Comparison of ENCODE assay signal across 1 cellular context in the genomic region with DNA sequence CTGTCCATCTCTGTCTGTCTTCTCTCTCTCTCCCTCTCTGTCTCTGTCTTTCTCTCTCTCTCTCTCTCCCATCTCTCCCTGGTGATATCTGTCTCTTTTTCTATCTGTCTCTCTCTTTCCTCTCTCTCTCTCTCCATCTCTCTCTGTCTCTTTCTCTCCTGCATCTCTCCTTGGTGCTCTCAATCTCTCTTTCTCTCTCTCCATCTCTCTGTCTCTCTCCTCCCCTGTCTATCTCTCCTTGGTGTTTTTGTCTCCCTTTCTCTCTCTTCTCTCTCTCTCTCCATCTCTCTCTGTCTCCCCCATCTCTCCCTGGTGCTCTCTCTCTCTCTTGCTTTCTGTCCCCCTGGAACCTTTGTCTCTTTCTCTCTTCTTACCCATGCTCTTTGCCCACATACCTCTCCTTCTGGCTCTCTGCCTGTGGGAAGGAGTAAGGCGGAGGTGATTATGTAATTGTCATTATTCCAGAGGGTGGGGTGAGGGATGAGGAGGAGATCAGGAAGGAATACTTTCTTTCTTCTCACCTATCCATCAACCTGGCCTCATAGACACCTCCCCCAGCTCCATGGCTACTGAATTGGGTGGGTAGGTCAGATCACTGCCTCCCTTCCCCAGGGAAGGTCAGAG.
TF ChIP-seq lines count a peak whose summit lies in the region.

No MANE protein-coding gene starts in this region.

TF ChIP-seq in HEK293, 187 proteins besides CTCF, POLR2A, EP300 and RAD21 (continued from another document):
- peak; percentile 64; the same call in 1 of the 2 replicates for TF ChIP-seq EGR2 (tag by site-specific recombination; IDR thresholded peaks at IDR 0.05; ENCODE audit: low read depth)
- TF ChIP-seq ZSCAN23 (tag by site-specific recombination; IDR thresholded peaks at IDR 0.05), result no peak
- TF ChIP-seq, protein P1, sequence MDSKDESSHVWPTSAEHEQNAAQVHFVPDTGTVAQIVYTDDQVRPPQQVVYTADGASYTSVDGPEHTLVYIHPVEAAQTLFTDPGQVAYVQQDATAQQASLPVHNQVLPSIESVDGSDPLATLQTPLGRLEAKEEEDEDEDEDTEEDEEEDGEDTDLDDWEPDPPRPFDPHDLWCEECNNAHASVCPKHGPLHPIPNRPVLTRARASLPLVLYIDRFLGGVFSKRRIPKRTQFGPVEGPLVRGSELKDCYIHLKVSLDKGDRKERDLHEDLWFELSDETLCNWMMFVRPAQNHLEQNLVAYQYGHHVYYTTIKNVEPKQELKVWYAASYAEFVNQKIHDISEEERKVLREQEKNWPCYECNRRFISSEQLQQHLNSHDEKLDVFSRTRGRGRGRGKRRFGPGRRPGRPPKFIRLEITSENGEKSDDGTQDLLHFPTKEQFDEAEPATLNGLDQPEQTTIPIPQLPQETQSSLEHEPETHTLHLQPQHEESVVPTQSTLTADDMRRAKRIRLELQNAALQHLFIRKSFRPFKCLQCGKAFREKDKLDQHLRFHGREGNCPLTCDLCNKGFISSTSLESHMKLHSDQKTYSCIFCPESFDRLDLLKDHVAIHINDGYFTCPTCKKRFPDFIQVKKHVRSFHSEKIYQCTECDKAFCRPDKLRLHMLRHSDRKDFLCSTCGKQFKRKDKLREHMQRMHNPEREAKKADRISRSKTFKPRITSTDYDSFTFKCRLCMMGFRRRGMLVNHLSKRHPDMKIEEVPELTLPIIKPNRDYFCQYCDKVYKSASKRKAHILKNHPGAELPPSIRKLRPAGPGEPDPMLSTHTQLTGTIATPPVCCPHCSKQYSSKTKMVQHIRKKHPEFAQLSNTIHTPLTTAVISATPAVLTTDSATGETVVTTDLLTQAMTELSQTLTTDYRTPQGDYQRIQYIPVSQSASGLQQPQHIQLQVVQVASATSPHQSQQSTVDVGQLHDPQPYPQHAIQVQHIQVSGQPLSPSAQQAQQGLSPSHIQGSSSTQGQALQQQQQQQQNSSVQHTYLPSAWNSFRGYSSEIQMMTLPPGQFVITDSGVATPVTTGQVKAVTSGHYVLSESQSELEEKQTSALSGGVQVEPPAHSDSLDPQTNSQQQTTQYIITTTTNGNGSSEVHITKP (tag by site-specific recombination; IDR thresholded peaks at IDR 0.05), result no peak
- peak; percentile 63 for TF ChIP-seq ZNF544 (tag by site-specific recombination; IDR thresholded peaks at IDR 0.05)
- no peak for TF ChIP-seq ZNF274 (IDR thresholded peaks at IDR 0.05; ENCODE audit: low read length)
- peak; percentile 19; the same call in 1 of the 2 replicates for TF ChIP-seq ZNF274 (tag by site-specific recombination; IDR thresholded peaks at IDR 0.05; ENCODE audit: borderline replicate concordance)
- TF ChIP-seq ZNF404 (tag by site-specific recombination; IDR thresholded peaks at IDR 0.05), result 0 out of 2 replicates have a peak, but pooled peaks have one; percentile 12
